Comparison of ENCODE assay signal across 10 cellular contexts in genomic region chr17:29243792-29244191, GRCh38. TPM values are rescaled to one million over a fixed set of nuclear protein-coding genes. Genes with fewer than 3 reads are reported as not detected.
A peak's percentile ranks its signal among the peaks of the same experiment; 100 is the strongest.
DNase-seq lines count a peak whose midpoint lies in the region; ATAC-seq, FAIRE-seq and TF ChIP-seq lines count a peak whose summit lies in the region.
"Had no signal": no experiment of that assay in that cellular context is flagged by ENCODE, and none has a peak within 500 bp of the region (broad histone marks: within the 10 kb centered on the region; RNA-seq: fewer than 3 reads in every experiment).

No MANE protein-coding gene starts in this region.

- peak; percentile 25 to 51; a peak in 3 of 4 replicates for TF ChIP-seq RAD21 in H1 (IDR thresholded peaks at IDR 0.05 in 1 of 2, conservative IDR thresholded peaks at IDR 0.05 in 1 of 2; ENCODE audit: low read depth in 2 of 2, low read length in 2 of 2)

- POLR2A ChIA-PET in activated CD4-positive, alpha-beta T cell treated with anti-CD3 and anti-CD28 coated beads for 36 hours (lab: Charles Lee): no interaction called here
- POLR2A ChIA-PET in H1 (lab: Charles Lee; ENCODE audit: partially characterized antibody): interaction anchor here (1.3 kb wide), 1 partner anchor 10 kb away, joined by 3 read pairs; no protein-coding TSS in a partner anchor

- no peak overlapping the region for H4K91ac ChIP-seq in H1 (replicated peaks; ENCODE audit: insufficient read length, low read length)

- TF ChIP-seq POLR2A in NB4 (IDR thresholded peaks at IDR 0.05; ENCODE audit: extremely low read depth, insufficient read length) (no peak), H1 (IDR thresholded peaks at IDR 0.05; ENCODE audit: control extremely low read depth in 1 of 2, low read depth in 2 of 2, low read length in 2 of 2) (no peak)

- H2AFZ ChIP-seq in H1 (ENCODE audit: low read length): no peak overlapping the region

- CTCF ChIA-PET in activated CD4-positive, alpha-beta T cell treated with anti-CD3 and anti-CD28 coated beads for 36 hours (lab: Charles Lee): interaction anchor here (0.7 to 1.0 kb wide), 3 partner anchors 11 to 67 kb away, joined by 3 to 4 read pairs (median 4); no protein-coding TSS in a partner anchor
- CTCF ChIA-PET in H1 (lab: Charles Lee; ENCODE audit: partially characterized antibody): interaction anchor here (0.8 to 5.1 kb wide), 15 partner anchors 8 to 120 kb away, joined by 3 to 34 read pairs (median 4); partner anchors contain the start of gene MYO18A

- H3K9ac ChIP-seq in H1 (replicated peaks in 1 of 4; ENCODE audit: extremely low read depth in 1 of 4, low read depth in 3 of 4, low read length in 3 of 4): no peak overlapping the region

- no peak overlapping the region for H3K14ac ChIP-seq in H1 (ENCODE audit: insufficient read length)

- peaks cover 14% of the 10 kb centered on the region for H3K4me1 Mint-ChIP-seq in activated CD4-positive, alpha-beta T cell treated with anti-CD3 and anti-CD28 coated beads for 36 hours
- H3K4me1 Mint-ChIP-seq in progenitor cell of endocrine pancreas (ENCODE audit: low read depth): no peaks in the 10 kb centered on the region
- H3K4me1 Mint-ChIP-seq: activated T-helper 17 cell treated with anti-CD3 and anti-CD28 coated beads, Interleukin-2, amount 50 U/mL, for 72 hours; CD4-positive, alpha-beta memory T cell had no signal

- H3K36me3 ChIP-seq in H1 (ENCODE audit: control insufficient read depth in 2 of 4, insufficient read depth in 4 of 4, low read length in 3 of 4): no peaks in the 10 kb centered on the region

- H2BK12ac ChIP-seq in H1 (ENCODE audit: low read depth, low read length): no peak overlapping the region

- ATAC-seq in activated CD4-positive, alpha-beta T cell treated with anti-CD3 and anti-CD28 coated beads for 36 hours: no peak
- no peak for ATAC-seq in HG02852 (IDR thresholded peaks at IDR 0.05; ENCODE audit: unreplicated experiment)
- ATAC-seq: activated T-helper 17 cell treated with anti-CD3 and anti-CD28 coated beads, Interleukin-2, amount 50 U/mL, for 72 hours had no signal

- H3K4ac ChIP-seq in H1 (replicated peaks; ENCODE audit: insufficient read length, low read depth, low read length): no peak overlapping the region

- no peaks in the 10 kb centered on the region for H4K20me1 ChIP-seq in H1 (replicated peaks in 1 of 2; ENCODE audit: control insufficient read depth in 1 of 2, insufficient read depth in 2 of 2, low read length in 2 of 2)

- no peaks in the 10 kb centered on the region for H3K79me1 ChIP-seq in H1 (ENCODE audit: low read depth, low read length)

- no peaks in the 10 kb centered on the region for H3K79me2 ChIP-seq in H1 (ENCODE audit: control insufficient read depth in 1 of 2, insufficient read depth in 2 of 2, low read length in 2 of 2)

- no peak overlapping the region for H4K5ac ChIP-seq in H1 (ENCODE audit: insufficient read length, low read depth, low read length)

- no peak overlapping the region for H2BK15ac ChIP-seq in H1 (ENCODE audit: low read length)

- H3K9me3 ChIP-seq in H1 (ENCODE audit: insufficient read depth in 2 of 2, low read depth in 1 of 2, low read length in 1 of 2): no peaks in the 10 kb centered on the region

- no peak overlapping the region for H3K27ac Mint-ChIP-seq in activated CD4-positive, alpha-beta T cell treated with anti-CD3 and anti-CD28 coated beads for 36 hours
- H3K27ac Mint-ChIP-seq in progenitor cell of endocrine pancreas: no peak overlapping the region
- H3K27ac Mint-ChIP-seq: activated T-helper 17 cell treated with anti-CD3 and anti-CD28 coated beads, Interleukin-2, amount 50 U/mL, for 72 hours; CD4-positive, alpha-beta memory T cell had no signal

- H3K4me1 ChIP-seq in H1 (replicated peaks in 1 of 4; ENCODE audit: control insufficient read depth in 3 of 4, insufficient read depth in 4 of 4, low read length in 3 of 4): peaks cover 7 to 13% (median 10%) of the 10 kb centered on the region in 4 experiments; a peak in 6 of 7 replicates

- H3K36me3 Mint-ChIP-seq in activated CD4-positive, alpha-beta T cell treated with anti-CD3 and anti-CD28 coated beads for 36 hours (ENCODE audit: low read depth): no peaks in the 10 kb centered on the region
- no peaks in the 10 kb centered on the region for H3K36me3 Mint-ChIP-seq in progenitor cell of endocrine pancreas (ENCODE audit: insufficient read depth)
- H3K36me3 Mint-ChIP-seq: CD4-positive, alpha-beta memory T cell had no signal

- intact Hi-C loops in activated CD4-positive, alpha-beta T cell treated with anti-CD3 and anti-CD28 coated beads for 36 hours (cut with DNase I, micrococcal nuclease): no loop called here

- H3K27ac ChIP-seq in H1 (ENCODE audit: low read depth, low read length): no peak overlapping the region

- peak; percentile 26 for DNase-seq in activated CD4-positive, alpha-beta T cell treated with anti-CD3 and anti-CD28 coated beads for 36 hours
- no peak for DNase-seq in activated CD4-positive, alpha-beta T cell treated with anti-CD3 and anti-CD28 coated beads, Interleukin-2, amount 50 U/mL, for 48 hours
- DNase-seq in NB4 (ENCODE audit: low read depth): peak; percentile 46
- no peak for DNase-seq in H1 (ENCODE audit: low read depth in 1 of 2, low spot score in 2 of 2)
- no peak for DNase-seq in progenitor cell of endocrine pancreas (ENCODE audit: low spot score, unreplicated experiment)
- no peak for DNase-seq in SKM-1 (lab: John Stamatoyannopoulos, UW; ENCODE audit: unreplicated experiment)
- DNase-seq in effector CD8-positive, alpha-beta T cell (lab: John Stamatoyannopoulos, UW): no peak
- DNase-seq: CD4-positive, alpha-beta memory T cell had no signal

- no peak for TF ChIP-seq EP300 in H1 (IDR thresholded peaks at IDR 0.05; ENCODE audit: borderline replicate concordance in 1 of 2, low read depth in 2 of 2, low read length in 2 of 2)

- no peak overlapping the region for H2BK20ac ChIP-seq in H1 (ENCODE audit: low read length)

- H3K9me3 Mint-ChIP-seq in activated CD4-positive, alpha-beta T cell treated with anti-CD3 and anti-CD28 coated beads for 36 hours (ENCODE audit: low read depth): no peaks in the 10 kb centered on the region
- no peaks in the 10 kb centered on the region for H3K9me3 Mint-ChIP-seq in progenitor cell of endocrine pancreas (ENCODE audit: low read depth)
- H3K9me3 Mint-ChIP-seq: activated T-helper 17 cell treated with anti-CD3 and anti-CD28 coated beads, Interleukin-2, amount 50 U/mL, for 72 hours; CD4-positive, alpha-beta memory T cell had no signal

- no peak overlapping the region for H3K23ac ChIP-seq in H1 (ENCODE audit: insufficient read length)

- no peak overlapping the region for H3K18ac ChIP-seq in H1 (ENCODE audit: extremely low read depth, low read length)

- no peak overlapping the region for H2AK5ac ChIP-seq in H1 (ENCODE audit: low read depth, low read length)

- H3K27me3 ChIP-seq in H1 (replicated peaks in 1 of 4; ENCODE audit: control insufficient read depth in 3 of 4, extremely low read depth in 1 of 4, insufficient read depth in 3 of 4, low read length in 3 of 4): no peaks in the 10 kb centered on the region

- peak; percentile 13 for FAIRE-seq in H1 (lab: Jason Lieb, UNC)

- no peak overlapping the region for H3K56ac ChIP-seq in H1 (replicated peaks; ENCODE audit: insufficient read length, low read depth, low read length)

- H3K4me3 ChIP-seq in NB4 (ENCODE audit: low read depth, low read length) (no peak overlapping the region), H1 (ENCODE audit: extremely low read depth in 1 of 4, insufficient read depth in 2 of 4, low read depth in 3 of 4, low read length in 4 of 4) (no peak overlapping the region)

- no peaks in the 10 kb centered on the region for H3K27me3 Mint-ChIP-seq in activated CD4-positive, alpha-beta T cell treated with anti-CD3 and anti-CD28 coated beads for 36 hours
- H3K27me3 Mint-ChIP-seq in progenitor cell of endocrine pancreas: no peaks in the 10 kb centered on the region
- H3K27me3 Mint-ChIP-seq: activated T-helper 17 cell treated with anti-CD3 and anti-CD28 coated beads, Interleukin-2, amount 50 U/mL, for 72 hours; CD4-positive, alpha-beta memory T cell had no signal

- H3K23me2 ChIP-seq in H1 (ENCODE audit: low read depth, low read length): no peaks in the 10 kb centered on the region

- H2BK120ac ChIP-seq in H1 (replicated peaks; ENCODE audit: low read depth, low read length): no peak overlapping the region

- no peak overlapping the region for H3K4me3 Mint-ChIP-seq in activated CD4-positive, alpha-beta T cell treated with anti-CD3 and anti-CD28 coated beads for 36 hours
- no peak overlapping the region for H3K4me3 Mint-ChIP-seq in progenitor cell of endocrine pancreas (ENCODE audit: low read depth)
- H3K4me3 Mint-ChIP-seq: activated T-helper 17 cell treated with anti-CD3 and anti-CD28 coated beads, Interleukin-2, amount 50 U/mL, for 72 hours; CD4-positive, alpha-beta memory T cell had no signal

- H4K8ac ChIP-seq in H1 (ENCODE audit: extremely low read depth, insufficient read depth, low read length): no peak overlapping the region

- no peak overlapping the region for H2BK5ac ChIP-seq in H1 (ENCODE audit: low read depth, low read length)

- 80% methylated on average over 4 of the region's 4 CpGs; no CpG with 5 or more reads in 1 of the 2 experiments for WGBS in H1 (ENCODE audit: extremely low coverage in 1 of 2, insufficient coverage in 1 of 2, insufficient read length in 1 of 2, insufficient replicate concordance in 2 of 2, low coverage in 1 of 2, low lambda C conversion rate in 2 of 2, missing lambda C conversion rate in 1 of 2), 2 experiments

- TF ChIP-seq CTCF in NB4 (IDR thresholded peaks at IDR 0.05; ENCODE audit: low read depth, low read length): peak; percentile 51
- peak; percentile 40 to 73 (median 50); a peak in 3 of 4 replicates for TF ChIP-seq CTCF in H1 (IDR thresholded peaks at IDR 0.05; ENCODE audit: control extremely low read depth in 1 of 3, insufficient read depth in 1 of 3, low read depth in 1 of 3, low read length in 3 of 3)
- peak; percentile 42 for TF ChIP-seq CTCF in progenitor cell of endocrine pancreas (IDR thresholded peaks at IDR 0.05; ENCODE audit: unreplicated experiment)

- H3K4me2 ChIP-seq in H1 (ENCODE audit: insufficient read depth in 1 of 2, low read depth in 2 of 2, low read length in 2 of 2): no peak overlapping the region

RNA-seq across cellular contexts. Expression of gene CRYBA1, which starts 2.9 kb away (rescaled TPM):
- total RNA-seq in activated CD4-positive, alpha-beta T cell treated with anti-CD3 and anti-CD28 coated beads for 36 hours: not detected
- not detected in 2 replicates for total RNA-seq in H1 (2021; fragmentation: NEBNext Ultra II Directional; extraction: Animal tissue kit (Norgen Biotek cat#: 25700))
- polyA plus RNA-seq in H1 (2011; rRNA removed): 0.11 TPM in 1 of 2 replicates, not detected in the other
- polyA plus RNA-seq in H1 (2011; cell fraction: cytosol; rRNA removed): not detected
- polyA plus RNA-seq in H1 (2011; cell fraction: nucleus; rRNA removed): not detected
- not detected in 4 replicates for polyA plus RNA-seq in H1 (2012, experiment 1 of 2)
- not detected for polyA plus RNA-seq in H1 (2012, experiment 2 of 2)
- polyA plus RNA-seq in H1 (2013, experiment 1 of 2): not detected
- polyA plus RNA-seq in H1 (2013, experiment 2 of 2): not detected
- polyA minus RNA-seq in H1 (2011; rRNA and poly(A)+ RNA removed): not detected in 2 replicates
- polyA minus RNA-seq in H1 (2011; cell fraction: cytosol; rRNA and poly(A)+ RNA removed): not detected
- not detected for polyA minus RNA-seq in H1 (2011; cell fraction: nucleus; rRNA and poly(A)+ RNA removed)
- total RNA-seq in progenitor cell of endocrine pancreas: not detected in 2 replicates
- total RNA-seq: activated T-helper 17 cell treated with anti-CD3 and anti-CD28 coated beads, Interleukin-2, amount 50 U/mL, for 72 hours; CD4-positive, alpha-beta memory T cell had no signal
- polyA plus RNA-seq: CD4-positive, alpha-beta memory T cell had no signal

RNA-seq across cellular contexts. Expression of gene NUFIP2, which starts 50.2 kb away (rescaled TPM):
- 10 to 100 TPM; 55.1 to 93.1 TPM for total RNA-seq in activated CD4-positive, alpha-beta T cell treated with anti-CD3 and anti-CD28 coated beads for 36 hours
- 118 TPM in 2 replicates for total RNA-seq in H1 (2021; fragmentation: NEBNext Ultra II Directional; extraction: Animal tissue kit (Norgen Biotek cat#: 25700))
- 65.9 and 81.9 TPM in 2 replicates for polyA plus RNA-seq in H1 (2011; rRNA removed)
- polyA plus RNA-seq in H1 (2011; cell fraction: cytosol; rRNA removed): 39.1 TPM
- polyA plus RNA-seq in H1 (2011; cell fraction: nucleus; rRNA removed): 61.3 TPM
- polyA plus RNA-seq in H1 (2012, experiment 1 of 2): 27.8 to 41.0 TPM (median 36.0 TPM) in 4 replicates
- polyA plus RNA-seq in H1 (2012, experiment 2 of 2): 2.3 TPM
- polyA plus RNA-seq in H1 (2013, experiment 1 of 2): 38.1 TPM
- 34.7 TPM for polyA plus RNA-seq in H1 (2013, experiment 2 of 2)
- polyA minus RNA-seq in H1 (2011; rRNA and poly(A)+ RNA removed): 21.6 and 27.7 TPM in 2 replicates
- 70.2 TPM for polyA minus RNA-seq in H1 (2011; cell fraction: cytosol; rRNA and poly(A)+ RNA removed)
- 77.7 TPM for polyA minus RNA-seq in H1 (2011; cell fraction: nucleus; rRNA and poly(A)+ RNA removed)
- 50.8 and 52.8 TPM in 2 replicates for total RNA-seq in progenitor cell of endocrine pancreas

Comparison
In these comparisons a context has a peak if more than half of its experiments do, and no peak if none do; other contexts are left out.
1. DNase-seq: peak in activated CD4-positive, alpha-beta T cell treated with anti-CD3 and anti-CD28 coated beads for 36 hours (single experiment) and NB4 (single experiment); none in activated CD4-positive, alpha-beta T cell treated with anti-CD3 and anti-CD28 coated beads, Interleukin-2, amount 50 U/mL, for 48 hours (0 of 2), H1 (0 of 2), progenitor cell of endocrine pancreas (single experiment), SKM-1 (single experiment) and effector CD8-positive, alpha-beta T cell (single experiment).
2. Peak in every context shown above with its lines, with median percentiles within 50 percentile points of each other: CTCF ChIP-seq.